In the genomic region with DNA sequence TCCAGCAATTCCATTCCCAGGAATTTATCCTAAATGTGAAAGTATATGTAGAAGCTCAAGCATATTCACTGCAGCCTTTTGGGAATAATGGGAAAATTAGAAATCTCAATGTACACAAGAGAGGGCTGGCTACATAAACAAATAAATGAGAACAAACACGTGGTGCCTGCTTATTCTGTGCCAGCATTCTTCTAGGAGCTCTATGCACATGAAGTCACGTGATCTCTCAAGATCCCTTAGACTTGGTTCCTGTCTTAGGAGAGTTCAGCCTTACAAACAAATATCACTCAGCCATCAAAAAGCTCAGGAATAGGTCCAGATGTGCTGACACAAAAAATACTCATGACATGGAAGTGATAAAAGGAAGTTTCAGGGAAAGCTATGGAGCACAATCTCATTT, we compare ENCODE assay signal across 13 cellular contexts.
A peak's percentile ranks its signal among the peaks of the same experiment; 100 is the strongest.
DNase-seq lines count a peak whose midpoint lies in the region; ATAC-seq, FAIRE-seq and TF ChIP-seq lines count a peak whose summit lies in the region.
"Had no signal": no experiment of that assay in that cellular context is flagged by ENCODE, and none has a peak within 500 bp of the region (broad histone marks: within the 10 kb centered on the region; RNA-seq: fewer than 3 reads in every experiment).

No MANE protein-coding gene starts in this region.

- H2BK20ac ChIP-seq in IMR-90 (ENCODE audit: low read depth, low read length), result peak overlapping the region; percentile 36; the same call in 1 of the 2 replicates

- 0 out of 3 replicates have a peak overlapping the region, but pooled peaks have one; percentile 20 for H2BK15ac ChIP-seq in IMR-90 (ENCODE audit: low read depth, low read length)

- H2AFZ ChIP-seq in IMR-90 (replicated peaks; ENCODE audit: low read length, poor library complexity) (no peak overlapping the region), K562 (ENCODE audit: low read depth, low read length) (peak overlapping the region; percentile 22; the same call in 1 of the 2 replicates)

- H3K4ac ChIP-seq in IMR-90 (ENCODE audit: low read depth, low read length), result no peak overlapping the region

- no peak overlapping the region for H2AK9ac ChIP-seq in IMR-90 (replicated peaks; ENCODE audit: low read depth, low read length, poor library complexity)

- no peak for FAIRE-seq in K562 (lab: Jason Lieb, UNC)

- no peak for TF ChIP-seq CTCF in IMR-90 (conservative IDR thresholded peaks at IDR 0.05; ENCODE audit: low read depth, low read length)
- no peak for TF ChIP-seq CTCF in K562 (IDR thresholded peaks at IDR 0.05 in 2 of 3, conservative IDR thresholded peaks at IDR 0.05 in 1 of 3; ENCODE audit: insufficient read depth in 2 of 3, low read depth in 1 of 3, low read length in 3 of 3)
- no peak for TF ChIP-seq CTCF in fibroblast of villous mesenchyme (IDR thresholded peaks at IDR 0.05; ENCODE audit: insufficient read depth, low read depth, low read length)
- no peak for TF ChIP-seq CTCF in tibial nerve (IDR thresholded peaks at IDR 0.05)

- ATAC-seq in IMR-90 (ENCODE audit: low read depth) (no peak), K562 (no peak), HG03378 (IDR thresholded peaks at IDR 0.05; ENCODE audit: unreplicated experiment) (no peak)

- CTCF ChIA-PET in IMR-90 (lab: Yijun Ruan, JAX), result no interaction called here
- CTCF ChIA-PET in K562 (lab: Yijun Ruan, JAX; ENCODE audit: low intra/inter-chr PET ratio), result no interaction called here

- in situ Hi-C loops in IMR-90 (cut with MboI; ENCODE audit: low sequenced_read_pairs), result loop anchor here (25.0 kb wide), 1 partner anchor 646 kb away; no protein-coding TSS in a partner anchor
- in situ Hi-C loops in K562 (cut with MboI), result no loop called here

- H2BK120ac ChIP-seq in IMR-90 (ENCODE audit: low read depth, low read length), result no peak overlapping the region

- H3K23ac ChIP-seq in IMR-90 (ENCODE audit: low read depth, low read length), result no peak overlapping the region

- no peak overlapping the region for H2AK5ac ChIP-seq in IMR-90 (ENCODE audit: low read depth, low read length)

- WGBS in IMR-90 (ENCODE audit: extremely low coverage in 2 of 2, insufficient read length in 1 of 2), 2 experiments, result no CpG with 5 or more reads among the region's 2 CpGs
- 54% methylated on average over 2 of the region's 2 CpGs for WGBS in K562 (ENCODE audit: insufficient coverage, low coverage, missing lambda C conversion rate)
- WGBS in tibial nerve, 2 donors, result 40 to 50% methylated on average over 2 of the region's 2 CpGs

- H3K27ac ChIP-seq in IMR-90 (ENCODE audit: insufficient read depth, low read length) (no peak overlapping the region), K562 (ENCODE audit: extremely low read depth, low read depth, low read length) (no peak overlapping the region), tibial nerve (no peak overlapping the region)
- H3K27ac ChIP-seq: HL-60 had no signal

- POLR2A ChIA-PET in IMR-90 (lab: Charles Lee; ENCODE audit: unreplicated experiment), result interaction anchor here (0.6 kb wide), 1 partner anchor 283 kb away, joined by 3 read pairs; no protein-coding TSS in a partner anchor
- POLR2A ChIA-PET in K562 (lab: Yijun Ruan, JAX), result no interaction called here

- no peaks in the 10 kb centered on the region for H4K20me1 ChIP-seq in IMR-90 (ENCODE audit: insufficient read depth, low read length)
- no peaks in the 10 kb centered on the region for H4K20me1 ChIP-seq in K562 (replicated peaks; ENCODE audit: control insufficient read depth, insufficient read depth, low read length)

- intact Hi-C loops in IMR-90 (cut with micrococcal nuclease) (loop anchor here (10.0 kb wide), 3 partner anchors 187 to 483 kb away; a partner anchor contains a TSS), K562 (cut with micrococcal nuclease) (no loop called here)

- H3K9ac ChIP-seq in IMR-90 (ENCODE audit: low read depth, low read length) (no peak overlapping the region), K562 (ENCODE audit: insufficient read depth in 1 of 2, low read depth in 2 of 2, low read length in 2 of 2) (no peak overlapping the region)

- no peaks in the 10 kb centered on the region for H3K9me3 ChIP-seq in IMR-90 (ENCODE audit: control insufficient read depth, insufficient read depth, low read length)
- peaks cover 5% of the 10 kb centered on the region for H3K9me3 ChIP-seq in K562 (replicated peaks; ENCODE audit: control insufficient read depth, insufficient read depth, low read depth, low read length)
- H3K9me3 ChIP-seq in tibial nerve, result no peaks in the 10 kb centered on the region
- H3K9me3 ChIP-seq: Caco-2 had no signal

- H3K4me3 ChIP-seq in IMR-90 (ENCODE audit: insufficient read depth, low read depth, low read length) (no peak overlapping the region), K562 (no peak overlapping the region), fibroblast of villous mesenchyme (ENCODE audit: low read depth, low read length) (no peak overlapping the region), tibial nerve (no peak overlapping the region)

- H4K8ac ChIP-seq in IMR-90 (ENCODE audit: low read depth in 2 of 2, low read length in 2 of 2), result no peak overlapping the region

- H3K79me1 ChIP-seq in IMR-90 (ENCODE audit: low read depth in 1 of 2, low read length in 2 of 2), result no peaks in the 10 kb centered on the region

- H3K14ac ChIP-seq in IMR-90 (replicated peaks; ENCODE audit: low read depth, low read length), result no peak overlapping the region

- no peak overlapping the region for H3K4me2 ChIP-seq in IMR-90 (ENCODE audit: low read depth, low read length)
- no peak overlapping the region for H3K4me2 ChIP-seq in K562 (ENCODE audit: insufficient read depth, low read length)

- TF ChIP-seq RAD21 in IMR-90 (IDR thresholded peaks at IDR 0.05; ENCODE audit: low read length) (no peak), K562 (CRISPR knock-in tag; conservative IDR thresholded peaks at IDR 0.05 in 1 of 2, IDR thresholded peaks at IDR 0.05 in 1 of 2) (no peak)

- H3K56ac ChIP-seq in IMR-90 (ENCODE audit: extremely low read depth, insufficient read depth, low read length), result no peak overlapping the region

- no peak overlapping the region for H3K18ac ChIP-seq in IMR-90 (ENCODE audit: low read depth, low read length)

- BruUV-seq in IMR-90 (replicated peaks; lab: Mats Ljungman, UMichigan) (no TSS peak), K562 (replicated peaks; lab: Mats Ljungman, UMichigan) (no TSS peak)

- no peak overlapping the region for H4K5ac ChIP-seq in IMR-90 (ENCODE audit: low read depth, low read length)

- H3K9me1 ChIP-seq in IMR-90 (ENCODE audit: insufficient read depth, low read length) (peaks cover 11% of the 10 kb centered on the region), K562 (ENCODE audit: control insufficient read depth, insufficient read depth, low read length) (no peaks in the 10 kb centered on the region)

- no peaks in the 10 kb centered on the region for H3K36me3 ChIP-seq in IMR-90 (ENCODE audit: control insufficient read depth, insufficient read depth, low read length)
- H3K36me3 ChIP-seq in K562 (ENCODE audit: control insufficient read depth, insufficient read depth, low read length), result no peaks in the 10 kb centered on the region
- no peaks in the 10 kb centered on the region for H3K36me3 ChIP-seq in tibial nerve

- no peak for TF ChIP-seq EP300 in K562 (IDR thresholded peaks at IDR 0.05; ENCODE audit: low read length)
- TF ChIP-seq EP300 in tibial nerve (IDR thresholded peaks at IDR 0.05), result no peak

- H3K27me3 ChIP-seq in IMR-90 (ENCODE audit: control insufficient read depth, insufficient read depth, low read length), result no peaks in the 10 kb centered on the region
- H3K27me3 ChIP-seq in K562 (ENCODE audit: control insufficient read depth in 2 of 2, insufficient read depth in 2 of 2, low read length in 2 of 2), result no peaks in the 10 kb centered on the region
- H3K27me3 ChIP-seq in tibial nerve, result no peaks in the 10 kb centered on the region

- H2BK5ac ChIP-seq in IMR-90 (ENCODE audit: low read depth, low read length, poor library complexity, severe bottlenecking), result no peak overlapping the region

- peaks cover 18% of the 10 kb centered on the region; the same call in 1 of the 2 replicates for H3K4me1 ChIP-seq in IMR-90 (ENCODE audit: control insufficient read depth, insufficient read depth, low read length)
- peaks cover 6 to 16% of the 10 kb centered on the region in 2 experiments; a peak in 3 of 5 replicates for H3K4me1 ChIP-seq in K562 (replicated peaks in 1 of 2; ENCODE audit: control insufficient read depth in 2 of 2, insufficient read depth in 2 of 2, low read length in 2 of 2)
- H3K4me1 ChIP-seq in tibial nerve, result peaks cover 0 to 35% (median 12%) of the 10 kb centered on the region in 4 donors

- no peak overlapping the region for H4K91ac ChIP-seq in IMR-90 (ENCODE audit: insufficient read depth, low read depth, low read length)

- no peak for TF ChIP-seq POLR2A in IMR-90 (IDR thresholded peaks at IDR 0.05; ENCODE audit: low read depth, low read length)
- no peak for TF ChIP-seq POLR2A in K562 (conservative IDR thresholded peaks at IDR 0.05)
- no peak for TF ChIP-seq POLR2A in tibial nerve (IDR thresholded peaks at IDR 0.05)

- no peaks in the 10 kb centered on the region for H3K79me2 ChIP-seq in K562 (ENCODE audit: control insufficient read depth, insufficient read depth, low read length)

- no peak for DNase-seq in IMR-90
- DNase-seq in K562 (ENCODE audit: extremely low read depth in 1 of 4, low spot score in 3 of 4), result no peak
- DNase-seq in fibroblast of villous mesenchyme (ENCODE audit: low read depth), result peak; percentile 31
- no peak for DNase-seq in tibial nerve (ENCODE audit: low spot score in 2 of 2)
- no peak for DNase-seq in NCI-H510A (lab: John Stamatoyannopoulos, UW)
- no peak for DNase-seq in HuH-7.5 (ENCODE audit: low spot score)
- DNase-seq: Caco-2; CD8-positive, alpha-beta memory T cell; DND-41; GF-D8; HCEC 1CT had no signal

- dilution Hi-C loops in IMR-90 (cut with HindIII; ENCODE audit: low sequenced_read_pairs, unreplicated experiment), result no loop called here

TF ChIP-seq in IMR-90, 13 proteins besides CTCF, POLR2A, EP300 and RAD21 (continues in another document):
- TF ChIP-seq, protein P1, sequence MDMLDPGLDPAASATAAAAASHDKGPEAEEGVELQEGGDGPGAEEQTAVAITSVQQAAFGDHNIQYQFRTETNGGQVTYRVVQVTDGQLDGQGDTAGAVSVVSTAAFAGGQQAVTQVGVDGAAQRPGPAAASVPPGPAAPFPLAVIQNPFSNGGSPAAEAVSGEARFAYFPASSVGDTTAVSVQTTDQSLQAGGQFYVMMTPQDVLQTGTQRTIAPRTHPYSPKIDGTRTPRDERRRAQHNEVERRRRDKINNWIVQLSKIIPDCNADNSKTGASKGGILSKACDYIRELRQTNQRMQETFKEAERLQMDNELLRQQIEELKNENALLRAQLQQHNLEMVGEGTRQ (IDR thresholded peaks at IDR 0.05; ENCODE audit: low read depth, low read length), result peak; percentile 29; the same call in 1 of the 2 replicates

TF ChIP-seq in K562, 482 proteins besides CTCF, POLR2A, EP300 and RAD21 (continues in another document):
- TF ChIP-seq ZNF79 (CRISPR knock-in tag; IDR thresholded peaks at IDR 0.05; ENCODE audit: low read depth) (no peak), RAD51 (IDR thresholded peaks at IDR 0.05; ENCODE audit: borderline replicate concordance, low read depth) (peak; percentile 51; the same call in 1 of the 2 replicates), L3MBTL2 (IDR thresholded peaks at IDR 0.05) (no peak), U2AF1 (optimal IDR thresholded peaks at IDR 0.05; ENCODE audit: low read depth, low read length) (no peak)
